In genomic region chr11:34501962-34502361, GRCh38 we compare ENCODE assay signal across 14 cellular contexts. TPM values are rescaled to one million over a fixed set of nuclear protein-coding genes. Genes with fewer than 3 reads are reported as not detected.
DNase-seq lines count a peak whose midpoint lies in the region; ATAC-seq, FAIRE-seq and TF ChIP-seq lines count a peak whose summit lies in the region.
"Had no signal": no experiment of that assay in that cellular context is flagged by ENCODE, and none has a peak within 500 bp of the region (broad histone marks: within the 10 kb centered on the region; RNA-seq: fewer than 3 reads in every experiment).

No MANE protein-coding gene starts in this region.

- POLR2A ChIA-PET in RWPE1 (lab: Yijun Ruan, JAX; ENCODE audit: low non-redundant PET) (no interaction called here), HepG2 (lab: Yijun Ruan, JAX) (interaction anchor here (0.6 to 1.6 kb wide), 5 partner anchors 11 to 487 kb away, joined by 3 to 6 read pairs (median 3); partner anchors contain the start of genes ABTB2 and ELF5)

- H3K4me1 Mint-ChIP-seq in stimulated activated memory B cell treated with anti-CD40 and anti-IgM and Interleukin-4, amounts not matched to agents 10 μg/mL and 1 μg/mL and 100 μg/mL, for 72 hours = peaks cover 13% of the 10 kb centered on the region

- in situ Hi-C loops in GM23248 (cut with MboI) (no loop called here), HepG2 (cut with HindIII; ENCODE audit: extremely low pct_ligation_motif_present, low pct_unique_long_range_greater_than_20kb) (no loop called here)

- H3K79me2 ChIP-seq in GM23248 (ENCODE audit: insufficient read depth) (no peaks in the 10 kb centered on the region), HepG2 (ENCODE audit: insufficient read depth, low read length) (no peaks in the 10 kb centered on the region)

- CTCF ChIA-PET in RWPE1 (lab: Yijun Ruan, JAX) (interaction anchor here (0.6 kb wide), 1 partner anchor 1464 kb away, joined by 3 read pairs; no protein-coding TSS in a partner anchor), HepG2 (lab: Yijun Ruan, JAX; ENCODE audit: low intra/inter-chr PET ratio, low total read pairs) (no interaction called here)

- TF ChIP-seq EP300 in HepG2 (IDR thresholded peaks at IDR 0.05; ENCODE audit: low read depth in 2 of 2, low read length in 2 of 2) (no peak), HepG2 (CRISPR knock-in tag; IDR thresholded peaks at IDR 0.05; ENCODE audit: borderline replicate concordance) (no peak)

- H3K4me1 ChIP-seq in GM23248 (ENCODE audit: insufficient read depth) = peaks cover 16% of the 10 kb centered on the region
- H3K4me1 ChIP-seq in HepG2 (ENCODE audit: insufficient read depth, low read length) = peaks cover 72% of the 10 kb centered on the region
- peaks cover 19 to 20% of the 10 kb centered on the region in 2 donors for H3K4me1 ChIP-seq in thyroid gland

- WGBS in GM23248 (ENCODE audit: low coverage in 1 of 2, low lambda C conversion rate in 2 of 2, missing lambda C conversion rate in 2 of 2), 2 experiments = 4 to 8% methylated on average over 2 of the region's 2 CpGs
- WGBS in HepG2 (ENCODE audit: low lambda C conversion rate) = 4% methylated on average over 2 of the region's 2 CpGs
- 5% methylated on average over 2 of the region's 2 CpGs for WGBS in thyroid gland, 2 donors

- H3K4me3 ChIP-seq in GM23248 (0 out of 2 replicates have a peak overlapping the region, but pooled peaks have one; percentile 6), HepG2 (replicated peaks in 1 of 3; ENCODE audit: insufficient read depth in 1 of 3, low read depth in 2 of 3, low read length in 3 of 3) (peak overlapping the region in 1 of 3 experiments; percentile 36; a peak in 2 of 6 replicates), thyroid gland (replicated peaks in 1 of 3) (no peak overlapping the region)
- H3K4me3 ChIP-seq: SK-N-MC had no signal

- H3K9me3 Mint-ChIP-seq in stimulated activated memory B cell treated with anti-CD40 and anti-IgM and Interleukin-4, amounts not matched to agents 10 μg/mL and 1 μg/mL and 100 μg/mL, for 72 hours = no peaks in the 10 kb centered on the region
- H3K9me3 Mint-ChIP-seq: CD8-positive, alpha-beta T cell had no signal

- no peaks in the 10 kb centered on the region for H4K20me1 ChIP-seq in GM23248 (ENCODE audit: insufficient read depth)
- H4K20me1 ChIP-seq in HepG2 (ENCODE audit: insufficient read depth, low read length) = no peaks in the 10 kb centered on the region

- intact Hi-C loops in HepG2 (cut with micrococcal nuclease; ENCODE audit: unreplicated experiment) (loop anchor here (1.0 to 2.0 kb wide), 2 partner anchors 153 to 389 kb away; no protein-coding TSS in a partner anchor), thyroid gland (cut with DNase I) (no loop called here)

- H3K27me3 Mint-ChIP-seq in stimulated activated memory B cell treated with anti-CD40 and anti-IgM and Interleukin-4, amounts not matched to agents 10 μg/mL and 1 μg/mL and 100 μg/mL, for 72 hours = peaks cover 11% of the 10 kb centered on the region

- H3K36me3 ChIP-seq in GM23248 (ENCODE audit: low read depth) = no peaks in the 10 kb centered on the region
- no peaks in the 10 kb centered on the region for H3K36me3 ChIP-seq in HepG2 (replicated peaks in 1 of 2; ENCODE audit: control insufficient read depth in 1 of 2, insufficient read depth in 2 of 2, low read length in 2 of 2)
- H3K36me3 ChIP-seq in thyroid gland = no peaks in the 10 kb centered on the region

- no peaks in the 10 kb centered on the region for H3K9me2 ChIP-seq in GM23248 (ENCODE audit: insufficient read depth)

- H3K4me2 ChIP-seq in GM23248 (ENCODE audit: unreplicated experiment) (peak overlapping the region; percentile 30), HepG2 (ENCODE audit: low read depth, low read length) (peak overlapping the region; percentile 52)

- no peak for TF ChIP-seq RAD21 in HepG2 (CRISPR knock-in tag; IDR thresholded peaks at IDR 0.05)

- no peak for TF ChIP-seq CTCF in RWPE1 (conservative IDR thresholded peaks at IDR 0.05; ENCODE audit: low read depth)
- TF ChIP-seq CTCF in HepG2 (CRISPR knock-in tag; IDR thresholded peaks at IDR 0.05) = no peak
- TF ChIP-seq CTCF in thyroid gland (IDR thresholded peaks at IDR 0.05) = no peak

- H3K9ac ChIP-seq in GM23248 (peak overlapping the region; percentile 8; the same call in 1 of the 2 replicates), HepG2 (ENCODE audit: insufficient read depth, low read depth, low read length) (peak overlapping the region; percentile 45)

- H3K27me3 ChIP-seq in GM23248 (replicated peaks; ENCODE audit: insufficient read depth) (no peaks in the 10 kb centered on the region), HepG2 (ENCODE audit: control insufficient read depth in 1 of 2, insufficient read depth in 2 of 2, low read length in 2 of 2) (no peaks in the 10 kb centered on the region), thyroid gland (no peaks in the 10 kb centered on the region)

- H3K27ac ChIP-seq in GM23248 (peak overlapping the region; percentile 53; the same call in 1 of the 2 replicates), RWPE1 (peak overlapping the region; percentile 91), HepG2 (ENCODE audit: extremely low read length, insufficient read depth, low read length) (peak overlapping the region; percentile 60), thyroid gland (peak overlapping the region; percentile 90 to 97 (median 91))
- H3K27ac ChIP-seq: SK-N-MC had no signal

- H3K9me3 ChIP-seq in GM23248 (ENCODE audit: low read depth) = no peaks in the 10 kb centered on the region
- H3K9me3 ChIP-seq in HepG2 (ENCODE audit: low read length) = no peaks in the 10 kb centered on the region
- no peaks in the 10 kb centered on the region for H3K9me3 ChIP-seq in thyroid gland

- TF ChIP-seq POLR2A in HepG2 (IDR thresholded peaks at IDR 0.05; ENCODE audit: insufficient read depth in 1 of 2, low read depth in 2 of 2, low read length in 2 of 2) = no peak
- no peak for TF ChIP-seq POLR2A in thyroid gland (IDR thresholded peaks at IDR 0.05)

- H3K4me3 Mint-ChIP-seq in stimulated activated memory B cell treated with anti-CD40 and anti-IgM and Interleukin-4, amounts not matched to agents 10 μg/mL and 1 μg/mL and 100 μg/mL, for 72 hours = no peak overlapping the region
- H3K4me3 Mint-ChIP-seq: CD8-positive, alpha-beta T cell had no signal

- ATAC-seq in HepG2 (no peak; the same call in 1 of the 3 replicates), HG03045 (IDR thresholded peaks at IDR 0.05; ENCODE audit: unreplicated experiment) (no peak)
- no peak for ATAC-seq in stimulated activated memory B cell treated with anti-CD40 and anti-IgM and Interleukin-4, amounts not matched to agents 10 μg/mL and 1 μg/mL and 100 μg/mL, for 72 hours
- ATAC-seq: CD8-positive, alpha-beta T cell had no signal

- H3K36me3 Mint-ChIP-seq in stimulated activated memory B cell treated with anti-CD40 and anti-IgM and Interleukin-4, amounts not matched to agents 10 μg/mL and 1 μg/mL and 100 μg/mL, for 72 hours = no peaks in the 10 kb centered on the region
- H3K36me3 Mint-ChIP-seq: CD8-positive, alpha-beta T cell had no signal

- FAIRE-seq in HepG2 (lab: Jason Lieb, UNC) = no peak

- no peak overlapping the region for H3K27ac Mint-ChIP-seq in stimulated activated memory B cell treated with anti-CD40 and anti-IgM and Interleukin-4, amounts not matched to agents 10 μg/mL and 1 μg/mL and 100 μg/mL, for 72 hours
- H3K27ac Mint-ChIP-seq: CD8-positive, alpha-beta T cell had no signal

- DNase-seq in GM23248 = peak; percentile 56
- no peak for DNase-seq in RWPE1 (ENCODE audit: low spot score)
- DNase-seq in HepG2 (ENCODE audit: low spot score) = no peak
- DNase-seq in thyroid gland = peak; percentile 57 to 62
- DNase-seq in NK-92 treated with Interleukin-12 subunit alpha and Interleukin-12 subunit beta, amount 100 ng/mL, for 24 hours (lab: John Stamatoyannopoulos, UW) = no peak
- DNase-seq: activated CD8-positive, alpha-beta memory T cell treated with anti-CD3 and anti-CD28 coated beads for 24 hours; CD8-positive, alpha-beta T cell; effector CD8-positive, alpha-beta T cell; occipital lobe had no signal

- peak overlapping the region; percentile 6; the same call in 1 of the 2 replicates for H2AFZ ChIP-seq in GM23248
- H2AFZ ChIP-seq in HepG2 (ENCODE audit: low read length) = no peak overlapping the region

- BruUV-seq in HepG2 (replicated peaks; lab: Mats Ljungman, UMichigan) = TSS peak; percentile 94

- peaks cover 11% of the 10 kb centered on the region; the same call in 1 of the 2 replicates for H3F3A ChIP-seq in GM23248 (ENCODE audit: insufficient read depth)

TF ChIP-seq in HepG2, 621 proteins besides CTCF, POLR2A, EP300 and RAD21 (continues in another document):
- TF ChIP-seq ZNF747 (CRISPR knock-in tag; IDR thresholded peaks at IDR 0.05; ENCODE audit: borderline replicate concordance) (0 out of 2 replicates have a peak, but pooled peaks have one; percentile 44), ZBTB7B (CRISPR knock-in tag; IDR thresholded peaks at IDR 0.05) (no peak), NR2F6 (IDR thresholded peaks at IDR 0.05) (peak; percentile 22; the same call in 1 of the 2 replicates), NR2F6 (CRISPR knock-in tag; IDR thresholded peaks at IDR 0.05) (no peak)

RNA-seq across cellular contexts. Expression of gene ELF5, which starts 11.6 kb away (rescaled TPM):
- not detected in 2 replicates for total RNA-seq in GM23248 (2014; rRNA removed; shearing (Covaris generic))
- polyA plus RNA-seq in GM23248 (2016; fragmentation: Nextera tagmentation; extraction: Ambion mirVana) (not detected in 2 replicates), HepG2 (2011; rRNA removed) (0.21 and 0.51 TPM in 2 replicates)
- total RNA-seq in HepG2 (2016; rRNA removed; fragmentation: Illumina TruSeq; extraction: Trizol) (2.6 and 2.9 TPM in 2 replicates), thyroid gland (not detected)
- 0.40 and 0.53 TPM in 2 replicates for total RNA-seq in HepG2 (2016; cell fraction: cytosol; rRNA removed; fragmentation: Illumina TruSeq; extraction: Trizol; ENCODE audit: low read depth)
- total RNA-seq in HepG2 (2016; cell fraction: insoluble cytoplasmic fraction; rRNA removed; fragmentation: Illumina TruSeq; extraction: Trizol) = 2.3 and 3.0 TPM in 2 replicates
- 1.2 and 1.6 TPM in 2 replicates for total RNA-seq in HepG2 (2016; cell fraction: membrane; rRNA removed; fragmentation: Illumina TruSeq; extraction: Trizol)
- 2.3 and 2.4 TPM in 2 replicates for total RNA-seq in HepG2 (2016; cell fraction: nucleus; rRNA removed; fragmentation: Illumina TruSeq; extraction: Trizol)
- 0.21 and 0.23 TPM in 2 replicates for polyA plus RNA-seq in HepG2 (2011; cell fraction: cytosol; rRNA removed)
- 0.51 and 0.78 TPM in 2 replicates for polyA plus RNA-seq in HepG2 (2011; cell fraction: nucleus; rRNA removed)
- polyA plus RNA-seq in HepG2 (2012) = 0.32 and 0.52 TPM in 2 replicates
- 0.17 and 0.27 TPM in 2 replicates for polyA plus RNA-seq in HepG2 (2016; cell fraction: cytosol; fragmentation: Illumina TruSeq; extraction: Trizol; ENCODE audit: low read depth)
- polyA plus RNA-seq in HepG2 (2016; cell fraction: insoluble cytoplasmic fraction; fragmentation: Illumina TruSeq; extraction: Trizol; ENCODE audit: low read depth) = 1.9 and 2.4 TPM in 2 replicates
- 0.45 and 0.62 TPM in 2 replicates for polyA plus RNA-seq in HepG2 (2016; cell fraction: membrane; fragmentation: Illumina TruSeq; extraction: Trizol; ENCODE audit: low read depth)
- polyA plus RNA-seq in HepG2 (2016; cell fraction: nucleus; fragmentation: Illumina TruSeq; extraction: Trizol; ENCODE audit: insufficient read depth, low read depth) = 1.5 and 2.4 TPM in 2 replicates
- 1.1 TPM in 1 of 2 replicates, not detected in the other for polyA minus RNA-seq in HepG2 (2011; rRNA and poly(A)+ RNA removed; ENCODE audit: low replicate concordance)
- polyA minus RNA-seq in HepG2 (2011; cell fraction: cytosol; rRNA and poly(A)+ RNA removed) = 0.35 and 0.49 TPM in 2 replicates
- 0.50 and 0.77 TPM in 2 replicates for polyA minus RNA-seq in HepG2 (2011; cell fraction: nucleus; rRNA and poly(A)+ RNA removed)
- total RNA-seq: CD8-positive, alpha-beta T cell; G401; mesenteric fat pad; occipital lobe had no signal

Comparison
In these comparisons a context has a peak if more than half of its experiments do, and no peak if none do; other contexts are left out.
1. DNase-seq: peak in GM23248 (single experiment) and thyroid gland (2 of 2); none in RWPE1 (single experiment), HepG2 (single experiment) and NK-92 treated with Interleukin-12 subunit alpha and Interleukin-12 subunit beta, amount 100 ng/mL, for 24 hours (single experiment).
2. Peak in every context shown above with its lines, with median percentiles within 50 percentile points of each other: H3K27ac ChIP-seq.